19 cellular contexts compared by ENCODE assay signal in genomic region chr9:31608413-31608812, GRCh38.
DNase-seq lines count a peak whose midpoint lies in the region; ATAC-seq and TF ChIP-seq lines count a peak whose summit lies in the region.
"Had no signal": no experiment of that assay in that cellular context is flagged by ENCODE, and none has a peak within 500 bp of the region (broad histone marks: within the 10 kb centered on the region; RNA-seq: fewer than 3 reads in every experiment).

No MANE protein-coding gene starts in this region.

- H3K4me1 ChIP-seq in thyroid gland, result no peaks in the 10 kb centered on the region
- no peaks in the 10 kb centered on the region for H3K4me1 ChIP-seq in colonic mucosa
- H3K4me1 ChIP-seq: HAP-1, heart right ventricle had no signal

- H3K9me3 Mint-ChIP-seq in Calu3 (ENCODE audit: low read depth, unreplicated experiment), result peaks cover 7% of the 10 kb centered on the region
- H3K9me3 Mint-ChIP-seq: activated B cell treated with CpG ODN at 0.5 μM for 24 hours; nephron progenitor cell; stimulated activated naive CD8-positive, alpha-beta T cell treated with anti-CD3 and anti-CD28 coated beads, Interleukin-15, Interleukin-2, amounts not matched to agents 100 ng/mL and 50 ng/mL, for 24 hours had no signal

- H3K4me1 Mint-ChIP-seq in Calu3 (ENCODE audit: low read depth, unreplicated experiment), result peaks cover 37% of the 10 kb centered on the region
- H3K4me1 Mint-ChIP-seq: activated B cell treated with CpG ODN at 0.5 μM for 24 hours; CD4-positive, alpha-beta memory T cell; nephron progenitor cell; T-helper 17 cell had no signal

- no peak for ATAC-seq in HG02642 (IDR thresholded peaks at IDR 0.05; ENCODE audit: poor library complexity, unreplicated experiment)
- ATAC-seq: heart right ventricle, T-helper 17 cell had no signal

- BruUV-seq in Calu3 (replicated peaks; lab: Mats Ljungman, UMichigan), result no TSS peak

- DNase-seq in Calu3, result no peak
- peak; percentile 74 for DNase-seq in NCI-H69 (lab: John Stamatoyannopoulos, UW)
- DNase-seq in choroid plexus epithelial cell (ENCODE audit: low read depth), result peak; percentile 47
- DNase-seq in kidney tubule cell (ENCODE audit: low spot score), result peak; percentile 28
- DNase-seq in thyroid gland, result no peak
- no peak for DNase-seq in retina
- no peak for DNase-seq in colonic mucosa
- DNase-seq: activated B cell treated with CpG ODN at 0.5 μM for 24 hours; CD4-positive, alpha-beta memory T cell; EL; heart right ventricle; Karpas-422; NCI-H1436 treated with DMSO at 0.1 percent for 48 hours; nephron progenitor cell; SHP77; T-helper 17 cell had no signal

- no peak for TF ChIP-seq POLR2A in thyroid gland (IDR thresholded peaks at IDR 0.05)

- peak overlapping the region; percentile 52 for H3K27ac Mint-ChIP-seq in Calu3 (ENCODE audit: unreplicated experiment)
- H3K27ac Mint-ChIP-seq: activated B cell treated with CpG ODN at 0.5 μM for 24 hours; CD4-positive, alpha-beta memory T cell; nephron progenitor cell; stimulated activated naive CD8-positive, alpha-beta T cell treated with anti-CD3 and anti-CD28 coated beads, Interleukin-15, Interleukin-2, amounts not matched to agents 100 ng/mL and 50 ng/mL, for 24 hours; T-helper 17 cell had no signal

- no peaks in the 10 kb centered on the region for H3K27me3 Mint-ChIP-seq in Calu3 (ENCODE audit: unreplicated experiment)
- H3K27me3 Mint-ChIP-seq: activated B cell treated with CpG ODN at 0.5 μM for 24 hours; CD4-positive, alpha-beta memory T cell; stimulated activated naive CD8-positive, alpha-beta T cell treated with anti-CD3 and anti-CD28 coated beads, Interleukin-15, Interleukin-2, amounts not matched to agents 100 ng/mL and 50 ng/mL, for 24 hours; T-helper 17 cell had no signal

- H3K9ac ChIP-seq in colonic mucosa (ENCODE audit: low read depth in 2 of 2, low read length in 2 of 2), result no peak overlapping the region

- H3K9me3 ChIP-seq in thyroid gland (no peaks in the 10 kb centered on the region), colonic mucosa (no peaks in the 10 kb centered on the region)
- H3K9me3 ChIP-seq: HAP-1, heart right ventricle had no signal

- no peak overlapping the region for H3K4me3 Mint-ChIP-seq in Calu3 (ENCODE audit: low read depth, unreplicated experiment)
- H3K4me3 Mint-ChIP-seq: activated B cell treated with CpG ODN at 0.5 μM for 24 hours; CD4-positive, alpha-beta memory T cell; nephron progenitor cell; stimulated activated naive CD8-positive, alpha-beta T cell treated with anti-CD3 and anti-CD28 coated beads, Interleukin-15, Interleukin-2, amounts not matched to agents 100 ng/mL and 50 ng/mL, for 24 hours; T-helper 17 cell had no signal

- H3K27ac ChIP-seq in thyroid gland (no peak overlapping the region), colonic mucosa (no peak overlapping the region)
- H3K27ac ChIP-seq: heart right ventricle had no signal

- H3K4me3 ChIP-seq in choroid plexus epithelial cell (ENCODE audit: low read depth, low read length) (no peak overlapping the region), thyroid gland (replicated peaks in 1 of 3) (no peak overlapping the region), colonic mucosa (no peak overlapping the region)
- H3K4me3 ChIP-seq: HAP-1, heart right ventricle had no signal

- no peaks in the 10 kb centered on the region for H3K36me3 Mint-ChIP-seq in Calu3 (ENCODE audit: insufficient read depth, unreplicated experiment)
- H3K36me3 Mint-ChIP-seq: CD4-positive, alpha-beta memory T cell had no signal

- H3K27me3 ChIP-seq in thyroid gland (no peaks in the 10 kb centered on the region), colonic mucosa (no peaks in the 10 kb centered on the region)
- H3K27me3 ChIP-seq: heart right ventricle had no signal

- H3K36me3 ChIP-seq in thyroid gland (no peaks in the 10 kb centered on the region), colonic mucosa (no peaks in the 10 kb centered on the region)
- H3K36me3 ChIP-seq: HAP-1, heart right ventricle had no signal

- intact Hi-C loops in Calu3 (cut with micrococcal nuclease; ENCODE audit: unreplicated experiment) (no loop called here), thyroid gland (cut with DNase I) (no loop called here), colonic mucosa (cut with DNase I) (no loop called here)

- CTCF ChIA-PET in Calu3 (lab: Charles Lee), result interaction anchor here (0.5 to 1.2 kb wide), 4 partner anchors 10 to 571 kb away, joined by 3 to 8 read pairs (median 4); no protein-coding TSS in a partner anchor

- no peak for TF ChIP-seq CTCF in Calu3 (IDR thresholded peaks at IDR 0.05; ENCODE audit: unreplicated experiment)
- TF ChIP-seq CTCF in choroid plexus epithelial cell (conservative IDR thresholded peaks at IDR 0.05; ENCODE audit: low read depth, low read length), result no peak
- TF ChIP-seq CTCF in thyroid gland (IDR thresholded peaks at IDR 0.05), result no peak
- no peak for TF ChIP-seq CTCF in colonic mucosa (IDR thresholded peaks at IDR 0.05)

Comparison
In these comparisons a context has a peak if more than half of its experiments do, and no peak if none do; other contexts are left out.
1. DNase-seq: peak in NCI-H69 (single experiment), choroid plexus epithelial cell (single experiment) and kidney tubule cell (single experiment); none in Calu3 (single experiment), thyroid gland (0 of 2), retina (single experiment) and colonic mucosa (single experiment).